8 cellular contexts compared by ENCODE assay signal in genomic region chr3:141336672-141337522, GRCh38. TPM values are rescaled to one million over a fixed set of nuclear protein-coding genes. Genes with fewer than 3 reads are reported as not detected.
DNase-seq lines count a peak whose midpoint lies in the region; ATAC-seq and TF ChIP-seq lines count a peak whose summit lies in the region.

No MANE protein-coding gene starts in this region.

- H3K4me3 ChIP-seq in epithelial cell of proximal tubule (ENCODE audit: low read depth, low read length) (no peak overlapping the region), breast epithelium (no peak overlapping the region)

- intact Hi-C loops in breast epithelium (cut with DNase I; ENCODE audit: low total_unique reads) (no loop called here), Right ventricle myocardium inferior (cut with DNase I) (no loop called here)

- H3K9me3 ChIP-seq in breast epithelium, result no peaks in the 10 kb centered on the region

- TF ChIP-seq POLR2A in breast epithelium (IDR thresholded peaks at IDR 0.05), result no peak

- peak; percentile 74 for DNase-seq in NCI-H146 treated with DMSO at 0.1 percent for 48 hours (lab: John Stamatoyannopoulos, UW; ENCODE audit: unreplicated experiment)
- peak; percentile 59 for DNase-seq in epithelial cell of proximal tubule (ENCODE audit: low read depth)
- no peak for DNase-seq in NCI-H446 (lab: John Stamatoyannopoulos, UW)
- DNase-seq in iPS-NIHi11 (ENCODE audit: low spot score), result no peak
- DNase-seq in breast epithelium (ENCODE audit: low spot score in 2 of 2), result no peak
- DNase-seq in Right ventricle myocardium inferior (ENCODE audit: missing footprints), result no peak

- no peaks in the 10 kb centered on the region for H3K27me3 ChIP-seq in breast epithelium

- TF ChIP-seq CTCF in epithelial cell of proximal tubule (conservative IDR thresholded peaks at IDR 0.05; ENCODE audit: low read depth, low read length) (no peak), breast epithelium (IDR thresholded peaks at IDR 0.05) (no peak)

- no peaks in the 10 kb centered on the region for H3K36me3 ChIP-seq in breast epithelium

- no peak overlapping the region for H3K27ac ChIP-seq in breast epithelium

- ATAC-seq in GM18502 (IDR thresholded peaks at IDR 0.05; ENCODE audit: poor library complexity, unreplicated experiment), result peak; percentile 90
- ATAC-seq in HG02588 (IDR thresholded peaks at IDR 0.05; ENCODE audit: unreplicated experiment), result peak; percentile 82
- no peak for ATAC-seq in Right ventricle myocardium inferior

- H3K4me1 ChIP-seq in breast epithelium, result no peaks in the 10 kb centered on the region

RNA-seq across cellular contexts. Expression of gene ZBTB38, which starts 31.4 kb away (rescaled TPM):
- total RNA-seq in epithelial cell of proximal tubule, result 41.7 and 51.5 TPM in 2 replicates
- 100 to 1,000 TPM; 126 to 238 (median 138) TPM for total RNA-seq in breast epithelium
- 102 TPM for total RNA-seq in Right ventricle myocardium inferior

Comparison
In these comparisons a context has a peak if more than half of its experiments do, and no peak if none do; other contexts are left out.
1. DNase-seq: peak in NCI-H146 treated with DMSO at 0.1 percent for 48 hours (single experiment) and epithelial cell of proximal tubule (single experiment); none in NCI-H446 (0 of 2), iPS-NIHi11 (single experiment), breast epithelium (0 of 2) and Right ventricle myocardium inferior (single experiment).